ENCODE assay signal across 8 cellular contexts in the genomic region with DNA sequence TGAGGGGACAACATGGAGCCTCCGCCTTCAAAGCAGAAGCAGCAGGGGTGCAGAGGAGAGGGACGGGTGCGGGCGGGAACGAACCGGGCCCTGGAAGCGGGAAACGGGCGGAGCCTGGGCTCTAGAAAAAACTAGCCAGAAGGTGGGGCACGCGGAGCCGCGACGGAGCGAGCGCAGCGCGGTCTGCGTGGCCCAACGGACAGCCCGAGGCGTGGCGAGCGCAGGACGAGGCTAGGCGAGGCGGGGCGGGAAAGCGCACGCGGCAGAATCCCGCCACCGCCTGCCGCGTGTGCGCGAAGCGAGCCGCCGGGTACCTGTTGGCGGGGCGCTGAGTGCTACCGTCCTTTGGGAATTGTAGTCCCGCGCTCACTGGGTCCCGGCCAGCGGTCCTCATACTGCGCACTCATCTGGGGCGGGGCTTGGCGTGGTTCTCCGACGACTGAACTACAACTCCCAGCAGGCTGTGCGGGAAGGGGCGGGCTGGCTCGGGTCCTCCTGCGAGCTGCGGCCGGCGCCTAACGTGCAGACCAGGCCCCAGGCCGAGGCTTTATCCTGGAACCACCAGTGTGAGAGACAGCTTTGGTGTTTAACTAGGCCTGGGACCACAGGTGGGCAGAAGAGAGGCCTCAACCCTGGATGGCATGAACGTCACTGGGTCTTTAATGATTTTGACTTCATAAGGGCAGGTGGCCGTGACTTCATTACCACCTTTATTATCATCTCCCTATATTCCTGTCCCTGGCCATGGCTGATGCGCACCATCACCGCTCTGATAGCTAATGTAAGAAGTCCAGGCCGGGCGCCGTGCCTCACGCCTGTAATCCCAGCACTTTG. TPM values are rescaled to one million over a fixed set of nuclear protein-coding genes. Genes with fewer than 3 reads are reported as not detected.
DNase-seq lines count a peak whose midpoint lies in the region; ATAC-seq and TF ChIP-seq lines count a peak whose summit lies in the region.

A gene with protein sequence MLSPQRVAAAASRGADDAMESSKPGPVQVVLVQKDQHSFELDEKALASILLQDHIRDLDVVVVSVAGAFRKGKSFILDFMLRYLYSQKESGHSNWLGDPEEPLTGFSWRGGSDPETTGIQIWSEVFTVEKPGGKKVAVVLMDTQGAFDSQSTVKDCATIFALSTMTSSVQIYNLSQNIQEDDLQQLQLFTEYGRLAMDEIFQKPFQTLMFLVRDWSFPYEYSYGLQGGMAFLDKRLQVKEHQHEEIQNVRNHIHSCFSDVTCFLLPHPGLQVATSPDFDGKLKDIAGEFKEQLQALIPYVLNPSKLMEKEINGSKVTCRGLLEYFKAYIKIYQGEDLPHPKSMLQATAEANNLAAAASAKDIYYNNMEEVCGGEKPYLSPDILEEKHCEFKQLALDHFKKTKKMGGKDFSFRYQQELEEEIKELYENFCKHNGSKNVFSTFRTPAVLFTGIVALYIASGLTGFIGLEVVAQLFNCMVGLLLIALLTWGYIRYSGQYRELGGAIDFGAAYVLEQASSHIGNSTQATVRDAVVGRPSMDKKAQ (minus strand): TSS at position 55 of the 834 bp plus-strand sequence. CDS start 41 bp downstream, at position 14.

- H3K4me3 Mint-ChIP-seq in GM23338 = peak within 1 kb of the TSS; percentile 73
- peak within 1 kb of the TSS; percentile 86 for H3K4me3 Mint-ChIP-seq in activated T-helper 2 cell treated with anti-CD3 and anti-CD28 coated beads, Interferon-gamma antibody, Interleukin-2, Interleukin-4, amounts not matched to agents 10 μg/mL and 5 μg/mL and 100 μg/mL, durations not matched to agents 14 hours and 24 hours and 36 hours (ENCODE audit: low read depth)
- H3K4me3 Mint-ChIP-seq in naive thymus-derived CD8-positive, alpha-beta T cell = peak within 1 kb of the TSS; percentile 83 to 90 (median 86)
- H3K4me3 Mint-ChIP-seq in stimulated activated naive B cell treated with anti-CD40 and anti-IgM and Interleukin-4, amounts not matched to agents 10 μg/mL and 1 μg/mL and 100 μg/mL, for 72 hours = peak within 1 kb of the TSS; percentile 83 to 85

- peak; percentile 96 for ATAC-seq in GM23338
- peak; percentile 90 to 96 for ATAC-seq in naive thymus-derived CD8-positive, alpha-beta T cell
- peak; percentile 96 for ATAC-seq in stimulated activated naive B cell treated with anti-CD40 and anti-IgM and Interleukin-4, amounts not matched to agents 10 μg/mL and 1 μg/mL and 100 μg/mL, for 72 hours (replicated peaks)

- peak within 1 kb of the TSS; percentile 90 for H2AFZ ChIP-seq in GM23338

- H3K4me1 ChIP-seq in DOHH2 (ENCODE audit: control insufficient read depth, low read length) (peaks cover 19% of the 10 kb centered on the region), GM23338 (ENCODE audit: insufficient read depth) (peaks cover 11% of the 10 kb centered on the region; the same call in 1 of the 2 replicates)

- TF ChIP-seq CTCF in DOHH2 (IDR thresholded peaks at IDR 0.05; ENCODE audit: low read depth, low read length, poor library complexity, severe bottlenecking) (no peak), GM23338 (conservative IDR thresholded peaks at IDR 0.05; ENCODE audit: low read depth in 2 of 2) (0 out of 4 replicates have a peak, but pooled peaks of 1 of the 2 experiments have one; percentile 1), fibroblast of mammary gland (conservative IDR thresholded peaks at IDR 0.05; ENCODE audit: control insufficient read depth, insufficient read depth, low read depth, low read length) (no peak)

- H3K9me3 Mint-ChIP-seq in GM23338 = peaks cover 11% of the 10 kb centered on the region
- no peaks in the 10 kb centered on the region for H3K9me3 Mint-ChIP-seq in activated T-helper 2 cell treated with anti-CD3 and anti-CD28 coated beads, Interferon-gamma antibody, Interleukin-2, Interleukin-4, amounts not matched to agents 10 μg/mL and 5 μg/mL and 100 μg/mL, durations not matched to agents 14 hours and 24 hours and 36 hours
- H3K9me3 Mint-ChIP-seq in naive thymus-derived CD8-positive, alpha-beta T cell = no peaks in the 10 kb centered on the region
- H3K9me3 Mint-ChIP-seq in stimulated activated naive B cell treated with anti-CD40 and anti-IgM and Interleukin-4, amounts not matched to agents 10 μg/mL and 1 μg/mL and 100 μg/mL, for 72 hours = no peaks in the 10 kb centered on the region

- H3K4me2 ChIP-seq in DOHH2 (ENCODE audit: low read length) (peak within 1 kb of the TSS; percentile 98), GM23338 (peak within 1 kb of the TSS; percentile 84)

- H3K9me2 ChIP-seq in DOHH2 (replicated peaks; ENCODE audit: control insufficient read depth, low read length) (no peaks in the 10 kb centered on the region), GM23338 (ENCODE audit: insufficient read depth) (no peaks in the 10 kb centered on the region)

- DNase-seq in GM23338 (ENCODE audit: low spot score) (peak; percentile 99), Kasumi-1 (lab: John Stamatoyannopoulos, UW) (peak; percentile 97), RPMI8226 (peak; percentile 98), fibroblast of mammary gland (ENCODE audit: low read depth) (peak; percentile 92)
- DNase-seq in activated T-helper 2 cell treated with anti-CD3 and anti-CD28 coated beads, Interferon-gamma antibody, Interleukin-2, Interleukin-4, amounts not matched to agents 10 μg/mL and 5 μg/mL and 100 μg/mL, durations not matched to agents 14 hours and 24 hours and 36 hours (ENCODE audit: low spot score) = peak; percentile 89
- DNase-seq in naive thymus-derived CD8-positive, alpha-beta T cell = peak; percentile 89 to 97 (median 92)
- DNase-seq in stimulated activated naive B cell treated with anti-CD40 and anti-IgM and Interleukin-4, amounts not matched to agents 10 μg/mL and 1 μg/mL and 100 μg/mL, for 72 hours = peak; percentile 94

- peaks cover 42% of the 10 kb centered on the region for H3K79me2 ChIP-seq in DOHH2 (ENCODE audit: control insufficient read depth, low read length)
- peaks cover 38% of the 10 kb centered on the region for H3K79me2 ChIP-seq in GM23338 (replicated peaks; ENCODE audit: insufficient read depth)

- no peak within 1 kb of the TSS for H3K27ac Mint-ChIP-seq in GM23338
- peak within 1 kb of the TSS; percentile 80 for H3K27ac Mint-ChIP-seq in activated T-helper 2 cell treated with anti-CD3 and anti-CD28 coated beads, Interferon-gamma antibody, Interleukin-2, Interleukin-4, amounts not matched to agents 10 μg/mL and 5 μg/mL and 100 μg/mL, durations not matched to agents 14 hours and 24 hours and 36 hours
- H3K27ac Mint-ChIP-seq in naive thymus-derived CD8-positive, alpha-beta T cell = peak within 1 kb of the TSS; percentile 51 to 91 (median 85)
- peak within 1 kb of the TSS; percentile 73 for H3K27ac Mint-ChIP-seq in stimulated activated naive B cell treated with anti-CD40 and anti-IgM and Interleukin-4, amounts not matched to agents 10 μg/mL and 1 μg/mL and 100 μg/mL, for 72 hours

- H3K36me3 ChIP-seq in DOHH2 (ENCODE audit: control insufficient read depth, low read length) = no peaks in the 10 kb centered on the region
- H3K36me3 ChIP-seq in GM23338 (ENCODE audit: insufficient read depth) = no peaks in the 10 kb centered on the region

- H3K36me3 Mint-ChIP-seq in GM23338 (ENCODE audit: low read depth) = peaks cover 2% of the 10 kb centered on the region; the same call in 2 of the 3 replicates
- H3K36me3 Mint-ChIP-seq in activated T-helper 2 cell treated with anti-CD3 and anti-CD28 coated beads, Interferon-gamma antibody, Interleukin-2, Interleukin-4, amounts not matched to agents 10 μg/mL and 5 μg/mL and 100 μg/mL, durations not matched to agents 14 hours and 24 hours and 36 hours (ENCODE audit: low read depth) = peaks cover 19% of the 10 kb centered on the region
- H3K36me3 Mint-ChIP-seq in naive thymus-derived CD8-positive, alpha-beta T cell = peaks cover 0 to 3% (median 0%) of the 10 kb centered on the region in 3 donors
- H3K36me3 Mint-ChIP-seq in stimulated activated naive B cell treated with anti-CD40 and anti-IgM and Interleukin-4, amounts not matched to agents 10 μg/mL and 1 μg/mL and 100 μg/mL, for 72 hours = peaks cover 0 to 15% of the 10 kb centered on the region in 2 donors

- peaks cover 4% of the 10 kb centered on the region; the same call in 1 of the 2 replicates for H3F3A ChIP-seq in DOHH2 (ENCODE audit: control insufficient read depth, insufficient read depth)
- peaks cover 3% of the 10 kb centered on the region for H3F3A ChIP-seq in GM23338 (replicated peaks; ENCODE audit: low read depth)

- peaks cover 2% of the 10 kb centered on the region; the same call in 1 of the 2 replicates for H3K27me3 ChIP-seq in DOHH2 (ENCODE audit: control insufficient read depth, low read length)
- no peaks in the 10 kb centered on the region for H3K27me3 ChIP-seq in GM23338 (ENCODE audit: insufficient read depth)

- peaks cover 15% of the 10 kb centered on the region for H3K4me1 Mint-ChIP-seq in GM23338
- peaks cover 27% of the 10 kb centered on the region for H3K4me1 Mint-ChIP-seq in activated T-helper 2 cell treated with anti-CD3 and anti-CD28 coated beads, Interferon-gamma antibody, Interleukin-2, Interleukin-4, amounts not matched to agents 10 μg/mL and 5 μg/mL and 100 μg/mL, durations not matched to agents 14 hours and 24 hours and 36 hours (ENCODE audit: low read depth)
- H3K4me1 Mint-ChIP-seq in naive thymus-derived CD8-positive, alpha-beta T cell = peaks cover 10 to 40% (median 32%) of the 10 kb centered on the region in 4 donors
- peaks cover 10 to 38% of the 10 kb centered on the region in 2 donors for H3K4me1 Mint-ChIP-seq in stimulated activated naive B cell treated with anti-CD40 and anti-IgM and Interleukin-4, amounts not matched to agents 10 μg/mL and 1 μg/mL and 100 μg/mL, for 72 hours

- no peaks in the 10 kb centered on the region for H4K20me1 ChIP-seq in DOHH2 (ENCODE audit: control insufficient read depth, insufficient read depth, low read depth, low read length)
- peaks cover 25% of the 10 kb centered on the region for H4K20me1 ChIP-seq in GM23338 (replicated peaks; ENCODE audit: insufficient read depth)

- peak within 1 kb of the TSS; percentile 28 for H3K27ac ChIP-seq in DOHH2 (ENCODE audit: low read depth, low read length)
- H3K27ac ChIP-seq in GM23338 (ENCODE audit: low read depth) = no peak within 1 kb of the TSS

- POLR2A ChIA-PET in naive thymus-derived CD8-positive, alpha-beta T cell (lab: Charles Lee) = interaction anchor here (0.5 to 4.7 kb wide), 12 partner anchors 9 to 790 kb away, joined by 3 to 38 read pairs (median 3); a partner anchor contains a TSS

- peaks cover 15% of the 10 kb centered on the region for H3K27me3 Mint-ChIP-seq in GM23338 (ENCODE audit: insufficient read depth, low read depth, poor library complexity)
- H3K27me3 Mint-ChIP-seq in activated T-helper 2 cell treated with anti-CD3 and anti-CD28 coated beads, Interferon-gamma antibody, Interleukin-2, Interleukin-4, amounts not matched to agents 10 μg/mL and 5 μg/mL and 100 μg/mL, durations not matched to agents 14 hours and 24 hours and 36 hours (ENCODE audit: low read depth) = no peaks in the 10 kb centered on the region
- H3K27me3 Mint-ChIP-seq in naive thymus-derived CD8-positive, alpha-beta T cell = no peaks in the 10 kb centered on the region
- no peaks in the 10 kb centered on the region for H3K27me3 Mint-ChIP-seq in stimulated activated naive B cell treated with anti-CD40 and anti-IgM and Interleukin-4, amounts not matched to agents 10 μg/mL and 1 μg/mL and 100 μg/mL, for 72 hours

- H3K9me3 ChIP-seq in DOHH2 (ENCODE audit: control insufficient read depth, insufficient read depth, low read length) = no peaks in the 10 kb centered on the region

- H3K4me3 ChIP-seq in DOHH2 (ENCODE audit: low read length) (peak within 1 kb of the TSS; percentile 75), GM23338 (peak within 1 kb of the TSS; percentile 54), fibroblast of mammary gland (ENCODE audit: control insufficient read depth, low read depth, low read length) (peak within 1 kb of the TSS; percentile 78)

- intact Hi-C loops in activated T-helper 2 cell treated with anti-CD3 and anti-CD28 coated beads, Interferon-gamma antibody, Interleukin-2, Interleukin-4, amounts not matched to agents 10 μg/mL and 5 μg/mL and 100 μg/mL, durations not matched to agents 14 hours and 24 hours and 36 hours (cut with micrococcal nuclease) = loop anchor here (1.0 to 5.0 kb wide), 2 partner anchors 10 to 134 kb away; a partner anchor contains a TSS

RNA-seq across cellular contexts. Expression of the gene that starts here (rescaled TPM):
- total RNA-seq in GM23338 (2014; rRNA removed; shearing (Covaris generic)) = 20.4 and 24.4 TPM in 2 replicates
- polyA plus RNA-seq in GM23338 (2016; fragmentation: Nextera tagmentation; extraction: Ambion mirVana) = 5.2 and 6.8 TPM in 2 replicates
- 38.6 and 38.8 TPM in 2 replicates for total RNA-seq in activated T-helper 2 cell treated with anti-CD3 and anti-CD28 coated beads, Interferon-gamma antibody, Interleukin-2, Interleukin-4, amounts not matched to agents 10 μg/mL and 5 μg/mL and 100 μg/mL, durations not matched to agents 14 hours and 24 hours and 36 hours
- 10 to 100 TPM; 36.2 to 37.5 TPM for total RNA-seq in naive thymus-derived CD8-positive, alpha-beta T cell
- 10 to 100 TPM; 17.1 to 27.0 (median 19.4) TPM for polyA plus RNA-seq in naive thymus-derived CD8-positive, alpha-beta T cell
